In genomic region chrX:41958861-41959260, GRCh38 we compare ENCODE assay signal across 22 cellular contexts.
"Had no signal": no experiment of that assay in that cellular context is flagged by ENCODE, and none has a peak within 500 bp of the region (broad histone marks: within the 10 kb centered on the region; RNA-seq: fewer than 3 reads in every experiment).

No MANE protein-coding gene starts in this region.

- H3K4me3 Mint-ChIP-seq: activated CD4-positive, alpha-beta T cell treated with anti-CD3 and anti-CD28 coated beads, Interleukin-2, amount 10 ng/mL, durations not matched to agents 24 days and 14 days; activated CD8-positive, alpha-beta memory T cell treated with anti-CD3 and anti-CD28 coated beads, Interleukin-2, amount 10 ng/mL, durations not matched to agents 7 days and 5 days; activated T-cell treated with anti-CD3 and anti-CD28 coated beads, Interleukin-2, amount 50 U/mL, for 24 hours; activated T-helper 1 cell treated with anti-CD3 and anti-CD28 coated beads, Interleukin-12 subunit alpha, Interleukin-12 subunit beta, Interleukin-2, Interleukin-4 antibody, amounts not matched to agents 30 ng/mL and 10 ng/mL and 1 ng/mL, durations not matched to agents 14 hours and 24 hours and 36 hours; T-cell had no signal

- H2AFZ ChIP-seq: PC-9 had no signal

- H3K27me3 Mint-ChIP-seq: activated CD4-positive, alpha-beta T cell treated with anti-CD3 and anti-CD28 coated beads, Interleukin-2, amount 10 ng/mL, durations not matched to agents 24 days and 14 days; activated CD8-positive, alpha-beta memory T cell treated with anti-CD3 and anti-CD28 coated beads, Interleukin-2, amount 10 ng/mL, durations not matched to agents 7 days and 5 days had no signal

- H3K4me2 ChIP-seq: PC-9 had no signal

- H3K27ac ChIP-seq: PC-9, VCaP had no signal

- DNase-seq: activated CD4-positive, alpha-beta T cell treated with anti-CD3 and anti-CD28 coated beads, Interleukin-2, amount 10 ng/mL, durations not matched to agents 24 days and 14 days; activated CD4-positive, alpha-beta T cell treated with anti-CD3 and anti-CD28 coated beads, Interleukin-2, amount 50 U/mL, for 48 hours; activated CD8-positive, alpha-beta memory T cell treated with anti-CD3 and anti-CD28 coated beads, Interleukin-2, amount 10 ng/mL, durations not matched to agents 7 days and 5 days; activated effector memory CD4-positive, alpha-beta T cell treated with anti-CD3 and anti-CD28 coated beads, Interleukin-2, amount 50 U/mL, for 16 hours; activated naive CD4-positive, alpha-beta T cell treated with Interleukin-2 at 50 U/mL for 16 hours; activated T-cell treated with anti-CD3 and anti-CD28 coated beads, Interleukin-2, amount 50 U/mL, for 24 hours; cerebellar nuclear complex; Karpas-422; NCI-H1105 treated with DMSO at 0.1 percent for 48 hours; NCI-H146; NCI-H187 treated with DMSO at 0.1 percent for 48 hours; NCI-H2081 treated with DMSO at 0.1 percent for 48 hours; NCI-H446; NCI-H524; PC-9; SIG-M5; T-cell; T-helper 2 cell; T1000 had no signal

- H3K27ac Mint-ChIP-seq: activated CD4-positive, alpha-beta T cell treated with anti-CD3 and anti-CD28 coated beads, Interleukin-2, amount 10 ng/mL, durations not matched to agents 24 days and 14 days; activated CD8-positive, alpha-beta memory T cell treated with anti-CD3 and anti-CD28 coated beads, Interleukin-2, amount 10 ng/mL, durations not matched to agents 7 days and 5 days; activated naive CD4-positive, alpha-beta T cell treated with anti-CD3 and anti-CD28 coated beads, Interleukin-2, amount 50 U/mL, for 72 hours; activated T-cell treated with anti-CD3 and anti-CD28 coated beads, Interleukin-2, amount 50 U/mL, for 24 hours; activated T-helper 1 cell treated with anti-CD3 and anti-CD28 coated beads, Interleukin-12 subunit alpha, Interleukin-12 subunit beta, Interleukin-2, Interleukin-4 antibody, amounts not matched to agents 30 ng/mL and 10 ng/mL and 1 ng/mL, durations not matched to agents 14 hours and 24 hours and 36 hours; T-cell had no signal

- H3K9me3 Mint-ChIP-seq: activated naive CD4-positive, alpha-beta T cell treated with anti-CD3 and anti-CD28 coated beads, Interleukin-2, amount 50 U/mL, for 72 hours; activated T-cell treated with anti-CD3 and anti-CD28 coated beads, Interleukin-2, amount 50 U/mL, for 24 hours; activated T-helper 1 cell treated with anti-CD3 and anti-CD28 coated beads, Interleukin-12 subunit alpha, Interleukin-12 subunit beta, Interleukin-2, Interleukin-4 antibody, amounts not matched to agents 30 ng/mL and 10 ng/mL and 1 ng/mL, durations not matched to agents 14 hours and 24 hours and 36 hours; T-cell had no signal

- H3K4me1 Mint-ChIP-seq: activated CD4-positive, alpha-beta T cell treated with anti-CD3 and anti-CD28 coated beads, Interleukin-2, amount 10 ng/mL, durations not matched to agents 24 days and 14 days; activated CD8-positive, alpha-beta memory T cell treated with anti-CD3 and anti-CD28 coated beads, Interleukin-2, amount 10 ng/mL, durations not matched to agents 7 days and 5 days had no signal

- ATAC-seq: activated CD8-positive, alpha-beta memory T cell treated with anti-CD3 and anti-CD28 coated beads, Interleukin-2, amount 10 ng/mL, durations not matched to agents 7 days and 5 days; activated naive CD4-positive, alpha-beta T cell treated with anti-CD3 and anti-CD28 coated beads, Interleukin-2, amount 50 U/mL, for 72 hours; T-cell had no signal

- H3K4me3 ChIP-seq: PC-9 had no signal
